Comparison of ENCODE assay signal across 19 cellular contexts in genomic region chr14:101371691-101372493, GRCh38.
DNase-seq lines count a peak whose midpoint lies in the region; ATAC-seq, FAIRE-seq and TF ChIP-seq lines count a peak whose summit lies in the region.
"Had no signal": no experiment of that assay in that cellular context is flagged by ENCODE, and none has a peak within 500 bp of the region (broad histone marks: within the 10 kb centered on the region; RNA-seq: fewer than 3 reads in every experiment).

No MANE protein-coding gene starts in this region.

- H3K36me3 ChIP-seq in HepG2 (replicated peaks in 1 of 2; ENCODE audit: control insufficient read depth in 1 of 2, insufficient read depth in 2 of 2, low read length in 2 of 2) (no peaks in the 10 kb centered on the region), right lobe of liver (no peaks in the 10 kb centered on the region), muscle layer of duodenum (ENCODE audit: control insufficient read depth in 1 of 2, insufficient read depth in 2 of 2, low read length in 2 of 2) (no peaks in the 10 kb centered on the region)

- H3K9ac ChIP-seq in HepG2 (ENCODE audit: insufficient read depth, low read depth, low read length) = no peak overlapping the region
- H3K9ac ChIP-seq: SK-N-SH had no signal

- H3K27ac ChIP-seq in HepG2 (ENCODE audit: extremely low read length, insufficient read depth, low read length) (no peak overlapping the region), right lobe of liver (no peak overlapping the region), muscle layer of duodenum (ENCODE audit: low read length) (peak overlapping the region; percentile 2)
- H3K27ac ChIP-seq: A549 had no signal

- no peaks in the 10 kb centered on the region for H3K79me2 ChIP-seq in HepG2 (ENCODE audit: insufficient read depth, low read length)

- BruUV-seq in HepG2 (replicated peaks; lab: Mats Ljungman, UMichigan) = no TSS peak

- intact Hi-C loops in HepG2 (cut with micrococcal nuclease; ENCODE audit: unreplicated experiment) (no loop called here), right lobe of liver (cut with DNase I) (no loop called here)

- H3K27me3 ChIP-seq in HepG2 (ENCODE audit: control insufficient read depth in 1 of 2, insufficient read depth in 2 of 2, low read length in 2 of 2) (peaks cover 2 to 29% of the 10 kb centered on the region in 2 experiments; a peak in 3 of 5 replicates), right lobe of liver (no peaks in the 10 kb centered on the region), muscle layer of duodenum (ENCODE audit: low read depth, low read length) (no peaks in the 10 kb centered on the region)

- no peak overlapping the region for H2AFZ ChIP-seq in HepG2 (ENCODE audit: low read length)

- no peak for FAIRE-seq in HepG2 (lab: Jason Lieb, UNC)
- FAIRE-seq: A549 had no signal

- in situ Hi-C loops in HepG2 (cut with HindIII; ENCODE audit: extremely low pct_ligation_motif_present, low pct_unique_long_range_greater_than_20kb) = no loop called here

- no peak for TF ChIP-seq RAD21 in HepG2 (CRISPR knock-in tag; IDR thresholded peaks at IDR 0.05)

- H3K4me3 ChIP-seq in HepG2 (replicated peaks in 1 of 3; ENCODE audit: insufficient read depth in 1 of 3, low read depth in 2 of 3, low read length in 3 of 3) = no peak overlapping the region
- H3K4me3 ChIP-seq in right lobe of liver = no peak overlapping the region
- H3K4me3 ChIP-seq in muscle layer of duodenum (ENCODE audit: low read depth in 1 of 2, low read length in 2 of 2) = no peak overlapping the region
- H3K4me3 ChIP-seq: A549 had no signal

- H3K9me3 ChIP-seq in HepG2 (ENCODE audit: low read length) (no peaks in the 10 kb centered on the region), right lobe of liver (no peaks in the 10 kb centered on the region), muscle layer of duodenum (ENCODE audit: control insufficient read depth in 1 of 2, low read length in 2 of 2) (peaks cover 0 to 2% of the 10 kb centered on the region in 2 donors)
- H3K9me3 ChIP-seq: A549, SK-N-SH had no signal

- TF ChIP-seq EP300 in HepG2 (IDR thresholded peaks at IDR 0.05; ENCODE audit: low read depth in 2 of 2, low read length in 2 of 2) (no peak), HepG2 (CRISPR knock-in tag; IDR thresholded peaks at IDR 0.05; ENCODE audit: borderline replicate concordance) (no peak)

- TF ChIP-seq CTCF in HepG2 (CRISPR knock-in tag; IDR thresholded peaks at IDR 0.05) (no peak), right lobe of liver (IDR thresholded peaks at IDR 0.05) (no peak)

- 38% methylated on average over 15 of the region's 16 CpGs for WGBS in HepG2 (ENCODE audit: low lambda C conversion rate)
- WGBS in right lobe of liver (ENCODE audit: insufficient coverage, low coverage, low lambda C conversion rate, missing lambda C conversion rate) = 64% methylated on average over 5 of the region's 16 CpGs

- POLR2A ChIA-PET in HepG2 (lab: Yijun Ruan, JAX) = no interaction called here

- DNase-seq in HepG2 (ENCODE audit: low spot score) (no peak), right lobe of liver (no peak), cerebellum (ENCODE audit: low spot score) (peak; percentile 78), NCI-H524 treated with DMSO at 0.1 percent for 48 hours (lab: John Stamatoyannopoulos, UW) (no peak), SIG-M5 (lab: John Stamatoyannopoulos, UW) (no peak), activated T-cell treated with anti-CD3 and anti-CD28 coated beads for 4 hours (no peak)
- DNase-seq: CD4-positive, alpha-beta T cell; DMS153; EL; H7; NCI-H1436; NCI-H2029 treated with DMSO at 0.1 percent for 48 hours; NCI-H2171; NCI-H526 treated with DMSO at 0.1 percent for 48 hours; SHP77; SK-N-SH had no signal

- H3K4me1 ChIP-seq in HepG2 (ENCODE audit: insufficient read depth, low read length) (no peaks in the 10 kb centered on the region), right lobe of liver (no peaks in the 10 kb centered on the region), muscle layer of duodenum (ENCODE audit: control insufficient read depth in 1 of 2, insufficient read depth in 2 of 2, low read length in 2 of 2) (peaks cover 4 to 14% of the 10 kb centered on the region in 2 donors)
- H3K4me1 ChIP-seq: A549 had no signal

- CTCF ChIA-PET in HepG2 (lab: Yijun Ruan, JAX; ENCODE audit: low intra/inter-chr PET ratio, low total read pairs) = no interaction called here

- H4K20me1 ChIP-seq in HepG2 (ENCODE audit: insufficient read depth, low read length) = no peaks in the 10 kb centered on the region

- TF ChIP-seq POLR2A in HepG2 (IDR thresholded peaks at IDR 0.05; ENCODE audit: insufficient read depth in 1 of 2, low read depth in 2 of 2, low read length in 2 of 2) (no peak), right lobe of liver (IDR thresholded peaks at IDR 0.05) (no peak)

- H3K4me2 ChIP-seq in HepG2 (ENCODE audit: low read depth, low read length) = no peak overlapping the region
- H3K4me2 ChIP-seq: A549, SK-N-SH had no signal

- ATAC-seq in HepG2 (no peak), right lobe of liver (no peak), GM19452 (IDR thresholded peaks at IDR 0.05; ENCODE audit: unreplicated experiment) (no peak)
- ATAC-seq: A549 had no signal

TF ChIP-seq in HepG2, 621 proteins besides CTCF, POLR2A, EP300 and RAD21:
- TF ChIP-seq ATF7 (IDR thresholded peaks at IDR 0.05) (no peak), ATF7 (CRISPR knock-in tag; IDR thresholded peaks at IDR 0.05) (no peak), ZBTB40 (IDR thresholded peaks at IDR 0.05) (no peak), ZBTB40 (CRISPR knock-in tag; IDR thresholded peaks at IDR 0.05) (peak; percentile 57; the same call in 1 of the 2 replicates)
